Comparison of ENCODE assay signal across 12 cellular contexts in the genomic region with DNA sequence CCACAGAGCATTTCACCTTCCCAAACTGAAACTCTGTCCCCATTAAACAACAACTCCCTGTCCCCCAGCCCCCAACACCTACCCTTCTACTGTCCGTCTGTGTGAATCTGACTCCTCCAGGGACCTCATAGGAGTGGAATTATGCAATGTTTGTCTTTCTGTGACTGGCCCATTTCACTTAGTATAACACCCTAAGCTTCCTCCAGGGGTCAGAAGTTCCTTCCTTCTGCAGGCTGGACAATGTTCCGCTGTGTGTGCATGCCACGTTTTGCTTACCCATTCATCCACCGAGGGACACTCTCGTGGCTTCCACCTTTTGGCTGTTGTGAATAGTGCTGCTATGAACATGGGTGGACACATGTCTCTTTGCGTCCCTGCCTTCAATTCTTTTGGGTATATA. TPM values are rescaled to one million over a fixed set of nuclear protein-coding genes. Genes with fewer than 3 reads are reported as not detected.
DNase-seq lines count a peak whose midpoint lies in the region; ATAC-seq and TF ChIP-seq lines count a peak whose summit lies in the region.
"Had no signal": no experiment of that assay in that cellular context is flagged by ENCODE, and none has a peak within 500 bp of the region (broad histone marks: within the 10 kb centered on the region; RNA-seq: fewer than 3 reads in every experiment).

No MANE protein-coding gene starts in this region.

- H3K9me3 Mint-ChIP-seq in immature natural killer cell = peaks cover 0 to 2% (median 0%) of the 10 kb centered on the region in 6 donors

- DNase-seq in AG09309 (ENCODE audit: low read depth) = no peak
- DNase-seq in HuH-7.5 (ENCODE audit: low spot score) = peak; percentile 77
- peak; percentile 16 for DNase-seq in astrocyte of the hippocampus (ENCODE audit: low read depth, low spot score)
- DNase-seq in immature natural killer cell = no peak
- no peak for DNase-seq in dedifferentiated amniotic fluid mesenchymal stem cell (ENCODE audit: extremely low spot score)
- DNase-seq in RPMI8226 = no peak
- no peak for DNase-seq in germinal center (ENCODE audit: low spot score)
- DNase-seq: activated CD4-positive, alpha-beta memory T cell treated with anti-CD3 and anti-CD28 coated beads for 36 hours; colonic mucosa; DMS 273 treated with DMSO at 0.1 percent for 48 hours; NCI-H226 had no signal

- peak overlapping the region in 4 of 6 donors; percentile 29 to 69 (median 50) for H3K27ac Mint-ChIP-seq in immature natural killer cell
- H3K27ac Mint-ChIP-seq: activated CD4-positive, alpha-beta memory T cell treated with anti-CD3 and anti-CD28 coated beads for 36 hours had no signal

- peak; percentile 5 for TF ChIP-seq CTCF in AG09309 (IDR thresholded peaks at IDR 0.05; ENCODE audit: control insufficient read depth, insufficient read depth, low read depth, low read length, missing control alignments)

- peaks cover 0 to 8% (median 4%) of the 10 kb centered on the region in 3 donors for H3K36me3 Mint-ChIP-seq in immature natural killer cell

- ATAC-seq in HG03039 (IDR thresholded peaks at IDR 0.05; ENCODE audit: unreplicated experiment) = no peak

- H3K27me3 Mint-ChIP-seq in immature natural killer cell (ENCODE audit: low read depth in 3 of 3) = peaks cover 15 to 32% (median 24%) of the 10 kb centered on the region in 3 donors
- H3K27me3 Mint-ChIP-seq: activated CD4-positive, alpha-beta memory T cell treated with anti-CD3 and anti-CD28 coated beads for 36 hours had no signal

- H3K4me1 Mint-ChIP-seq in immature natural killer cell = peaks cover 53 to 54% of the 10 kb centered on the region in 2 donors

- peak overlapping the region in 1 of 5 donors; percentile 8 for H3K4me3 Mint-ChIP-seq in immature natural killer cell
- H3K4me3 Mint-ChIP-seq: activated CD4-positive, alpha-beta memory T cell treated with anti-CD3 and anti-CD28 coated beads for 36 hours had no signal

- H3K4me3 ChIP-seq in AG09309 (ENCODE audit: control insufficient read depth, low read depth, low read length) = no peak overlapping the region
- H3K4me3 ChIP-seq: colonic mucosa had no signal

RNA-seq across cellular contexts. Expression of gene MPC1, which starts 37.6 kb away (rescaled TPM):
- polyA plus RNA-seq in immature natural killer cell = 100 to 1,000 TPM in 1 of 3 donors, 10 to 100 TPM in 2; 68.7 to 107 (median 85.6) TPM

Comparison
In these comparisons a context has a peak if more than half of its experiments do, and no peak if none do; other contexts are left out.
1. DNase-seq: peak in HuH-7.5 (single experiment) and astrocyte of the hippocampus (single experiment); none in AG09309 (single experiment), immature natural killer cell (0 of 3), dedifferentiated amniotic fluid mesenchymal stem cell (single experiment), RPMI8226 (single experiment) and germinal center (single experiment).